In genomic region chr1:226369110-226369509, GRCh38 we compare ENCODE assay signal across 27 cellular contexts. TPM values are rescaled to one million over a fixed set of nuclear protein-coding genes. Genes with fewer than 3 reads are reported as not detected.
DNase-seq lines count a peak whose midpoint lies in the region; ATAC-seq and TF ChIP-seq lines count a peak whose summit lies in the region.
"Had no signal": no experiment of that assay in that cellular context is flagged by ENCODE, and none has a peak within 500 bp of the region (broad histone marks: within the 10 kb centered on the region; RNA-seq: fewer than 3 reads in every experiment).

No MANE protein-coding gene starts in this region.

- no peaks in the 10 kb centered on the region for H3K9me3 Mint-ChIP-seq in endodermal cell
- no peaks in the 10 kb centered on the region for H3K9me3 Mint-ChIP-seq in CD14-positive monocyte
- H3K9me3 Mint-ChIP-seq: activated CD4-positive, alpha-beta memory T cell treated with anti-CD3 and anti-CD28 coated beads, Interleukin-2, amount 10 ng/mL, durations not matched to agents 7 days and 5 days; activated naive CD8-positive, alpha-beta T cell treated with anti-CD3 and anti-CD28 coated beads, Interleukin-2, amount 10 ng/mL, durations not matched to agents 7 days and 5 days; activated T-helper 2 cell treated with anti-CD3 and anti-CD28 coated beads, Interferon-gamma antibody, Interleukin-2, Interleukin-4, amounts not matched to agents 10 μg/mL and 5 μg/mL and 100 μg/mL, durations not matched to agents 14 hours and 24 hours and 36 hours; CD8-positive, alpha-beta memory T cell; neural crest cell had no signal

- H3K27me3 Mint-ChIP-seq in endodermal cell (ENCODE audit: insufficient read depth) (no peaks in the 10 kb centered on the region), CD14-positive monocyte (ENCODE audit: low read depth in 3 of 3) (peaks cover 0 to 2% (median 1%) of the 10 kb centered on the region in 3 donors)
- H3K27me3 Mint-ChIP-seq: activated CD4-positive, alpha-beta memory T cell treated with anti-CD3 and anti-CD28 coated beads, Interleukin-2, amount 10 ng/mL, durations not matched to agents 7 days and 5 days; activated naive CD8-positive, alpha-beta T cell treated with anti-CD3 and anti-CD28 coated beads, Interleukin-2, amount 10 ng/mL, durations not matched to agents 7 days and 5 days; CD8-positive, alpha-beta memory T cell had no signal

- H3K4me1 ChIP-seq in endodermal cell (ENCODE audit: control insufficient read depth, insufficient read depth, low read length), result no peaks in the 10 kb centered on the region
- H3K4me1 ChIP-seq: foreskin keratinocyte had no signal

- no peak overlapping the region for H3K9ac ChIP-seq in endodermal cell (ENCODE audit: extremely low read depth, low read length, poor library complexity, severe bottlenecking)

- no peaks in the 10 kb centered on the region for H3K27me3 ChIP-seq in endodermal cell (ENCODE audit: control insufficient read depth, insufficient read depth, low read length, poor library complexity, severe bottlenecking)
- H3K27me3 ChIP-seq: ascending aorta, esophagus muscularis mucosa, foreskin keratinocyte, right atrium auricular region had no signal

- peaks cover 93% of the 10 kb centered on the region for H3K36me3 ChIP-seq in endodermal cell (ENCODE audit: control insufficient read depth, insufficient read depth, low read length)

- H3K9me3 ChIP-seq in endodermal cell (ENCODE audit: control insufficient read depth, low read length), result no peaks in the 10 kb centered on the region
- H3K9me3 ChIP-seq: ascending aorta, esophagus muscularis mucosa, right atrium auricular region had no signal

- H3K27ac ChIP-seq in endodermal cell (ENCODE audit: low read depth, low read length), result no peak overlapping the region
- H3K27ac ChIP-seq: ascending aorta, esophagus muscularis mucosa, foreskin keratinocyte, right atrium auricular region had no signal

- peak; percentile 31 for DNase-seq in activated effector memory CD4-positive, alpha-beta T cell treated with anti-CD3 and anti-CD28 coated beads, Interleukin-2, amount 50 U/mL, for 16 hours
- DNase-seq in activated effector memory CD4-positive, alpha-beta T cell treated with Interleukin-2 at 50 U/mL for 16 hours, result no peak
- DNase-seq in endodermal cell (no peak), T-helper 9 cell (no peak), CD14-positive monocyte (ENCODE audit: low spot score) (no peak)
- no peak for DNase-seq in stimulated activated naive CD8-positive, alpha-beta T cell treated with anti-CD3 and anti-CD28 coated beads, Interleukin-15, Interleukin-2, amounts not matched to agents 100 U/mL and 50 U/mL, for 24 hours
- DNase-seq: activated CD4-positive, alpha-beta memory T cell treated with anti-CD3 and anti-CD28 coated beads, Interleukin-2, amount 10 ng/mL, durations not matched to agents 7 days and 5 days; activated CD8-positive, alpha-beta memory T cell treated with anti-CD3 and anti-CD28 coated beads, Interleukin-2, amount 50 U/mL, for 48 hours; activated naive CD8-positive, alpha-beta T cell treated with anti-CD3 and anti-CD28 coated beads, Interleukin-2, amount 10 ng/mL, durations not matched to agents 7 days and 5 days; caudate nucleus; CD8-positive, alpha-beta memory T cell; cortex of kidney; foreskin keratinocyte; IMR-90; left colon; mammary epithelial cell; NCI-H1105 treated with DMSO at 0.1 percent for 48 hours; NCI-H2029; NCI-H345; T-helper 1 cell had no signal

- H3K27ac Mint-ChIP-seq in endodermal cell, result peak overlapping the region; percentile 17
- H3K27ac Mint-ChIP-seq in CD14-positive monocyte, result no peak overlapping the region
- H3K27ac Mint-ChIP-seq: activated CD4-positive, alpha-beta memory T cell treated with anti-CD3 and anti-CD28 coated beads, Interleukin-2, amount 10 ng/mL, durations not matched to agents 7 days and 5 days; activated naive CD8-positive, alpha-beta T cell treated with anti-CD3 and anti-CD28 coated beads, Interleukin-2, amount 10 ng/mL, durations not matched to agents 7 days and 5 days; activated T-helper 2 cell treated with anti-CD3 and anti-CD28 coated beads, Interferon-gamma antibody, Interleukin-2, Interleukin-4, amounts not matched to agents 10 μg/mL and 5 μg/mL and 100 μg/mL, durations not matched to agents 14 hours and 24 hours and 36 hours had no signal

- ATAC-seq in HG02885 (IDR thresholded peaks at IDR 0.05; ENCODE audit: poor library complexity, unreplicated experiment) (peak; percentile 40), GM19035 (IDR thresholded peaks at IDR 0.05; ENCODE audit: unreplicated experiment) (no peak)
- no peak for ATAC-seq in stimulated activated naive CD8-positive, alpha-beta T cell treated with anti-CD3 and anti-CD28 coated beads, Interleukin-15, Interleukin-2, amounts not matched to agents 100 U/mL and 50 U/mL, for 24 hours
- ATAC-seq: foreskin keratinocyte, left colon had no signal

- WGBS in endodermal cell (ENCODE audit: insufficient coverage in 1 of 2, insufficient read length in 1 of 2), 2 experiments, result 79 to 86% methylated on average over 4 to 6 of the region's 6 CpGs

- intact Hi-C loops in CD14-positive monocyte (cut with micrococcal nuclease), result no loop called here

- TF ChIP-seq CTCF in endodermal cell (conservative IDR thresholded peaks at IDR 0.05), result no peak
- TF ChIP-seq CTCF in CD14-positive monocyte (IDR thresholded peaks at IDR 0.05), result no peak

- H3K4me1 Mint-ChIP-seq in endodermal cell (no peaks in the 10 kb centered on the region), CD14-positive monocyte (peaks cover 1% of the 10 kb centered on the region)
- H3K4me1 Mint-ChIP-seq: activated naive CD8-positive, alpha-beta T cell treated with anti-CD3 and anti-CD28 coated beads, Interleukin-2, amount 10 ng/mL, durations not matched to agents 7 days and 5 days; neural crest cell had no signal

- H3K36me3 Mint-ChIP-seq in endodermal cell (ENCODE audit: low read depth) (peaks cover 79% of the 10 kb centered on the region), CD14-positive monocyte (peaks cover 94 to 100% of the 10 kb centered on the region in 2 donors)

- H3K4me3 Mint-ChIP-seq in endodermal cell (no peak overlapping the region), CD14-positive monocyte (no peak overlapping the region)
- H3K4me3 Mint-ChIP-seq: activated CD4-positive, alpha-beta memory T cell treated with anti-CD3 and anti-CD28 coated beads, Interleukin-2, amount 10 ng/mL, durations not matched to agents 7 days and 5 days; activated naive CD8-positive, alpha-beta T cell treated with anti-CD3 and anti-CD28 coated beads, Interleukin-2, amount 10 ng/mL, durations not matched to agents 7 days and 5 days; CD8-positive, alpha-beta memory T cell; neural crest cell had no signal

- H3K4me3 ChIP-seq in endodermal cell (ENCODE audit: low read length), result no peak overlapping the region
- H3K4me3 ChIP-seq: ascending aorta, esophagus muscularis mucosa, right atrium auricular region had no signal

RNA-seq across cellular contexts. Expression of gene PARP1, which starts 38.8 kb away (rescaled TPM):
- 100 to 1,000 TPM; 170 to 173 TPM for total RNA-seq in endodermal cell
- polyA plus RNA-seq in endodermal cell (2013, experiment 1 of 2), result 196 TPM
- polyA plus RNA-seq in endodermal cell (2013, experiment 2 of 2), result 182 TPM
- 10 to 100 TPM; 17.7 to 23.3 TPM for polyA plus RNA-seq in CD14-positive monocyte
